ENCODE assay signal across 10 cellular contexts in the genomic region with DNA sequence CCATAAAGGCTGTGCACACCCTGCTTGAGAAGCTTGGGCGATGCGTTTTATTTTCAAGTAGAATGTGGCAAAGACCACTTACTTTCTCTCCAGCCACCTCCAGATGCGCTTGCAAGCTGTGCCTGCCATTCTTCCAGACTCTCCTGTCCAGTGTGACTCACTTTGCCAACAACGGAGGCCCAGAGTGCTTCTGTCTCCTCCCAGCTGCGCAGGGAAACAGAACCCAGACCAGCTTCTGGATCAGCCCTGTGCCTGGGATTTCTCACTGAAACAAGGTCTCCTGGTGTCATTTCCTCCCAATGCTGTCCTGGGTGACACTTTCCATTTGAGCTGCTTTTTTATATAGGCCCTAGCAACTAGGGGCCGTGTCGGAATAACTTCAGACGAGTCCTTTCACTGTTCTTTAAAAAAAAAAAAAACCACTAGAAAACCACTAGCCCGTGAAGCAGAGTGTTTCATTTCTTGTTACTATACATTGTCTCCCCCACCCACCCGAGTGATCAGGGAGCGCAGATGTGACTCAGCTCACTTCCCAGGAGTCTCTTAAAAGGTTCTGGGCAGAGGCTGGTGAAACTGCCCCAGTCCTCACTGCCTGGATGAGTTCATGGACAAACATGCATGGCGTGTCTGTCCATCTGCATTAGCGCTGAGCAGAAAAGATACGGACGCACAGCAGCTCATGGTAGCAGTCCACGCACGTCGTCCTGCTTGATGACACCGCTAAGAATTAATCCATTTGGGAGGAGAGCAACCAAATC. TPM values are rescaled to one million over a fixed set of nuclear protein-coding genes. Genes with fewer than 3 reads are reported as not detected.
DNase-seq lines count a peak whose midpoint lies in the region; ATAC-seq and TF ChIP-seq lines count a peak whose summit lies in the region.
"Had no signal": no experiment of that assay in that cellular context is flagged by ENCODE, and none has a peak within 500 bp of the region (broad histone marks: within the 10 kb centered on the region; RNA-seq: fewer than 3 reads in every experiment).

No MANE protein-coding gene starts in this region.

- in situ Hi-C loops in mammary epithelial cell (cut with MboI; ENCODE audit: low sequenced_read_pairs in 2 of 2): loop anchor here in 1 of 2 donors (25.0 kb wide), 1 partner anchor 365 kb away; no protein-coding TSS in a partner anchor

- TF ChIP-seq CTCF in esophagus muscularis mucosa (IDR thresholded peaks at IDR 0.05): no peak
- TF ChIP-seq CTCF in mammary epithelial cell (conservative IDR thresholded peaks at IDR 0.05 in 1 of 2, IDR thresholded peaks at IDR 0.05 in 1 of 2; ENCODE audit: extremely low read depth in 1 of 2, insufficient read depth in 1 of 2, low read depth in 1 of 2, low read length in 2 of 2): no peak

- DNase-seq in CD1c-positive myeloid dendritic cell (ENCODE audit: extremely low spot score) (peak; percentile 5), hepatic stellate cell (ENCODE audit: low spot score) (peak; percentile 77), esophagus muscularis mucosa (ENCODE audit: extremely low spot score) (no peak), kidney glomerular epithelial cell (lab: John Stamatoyannopoulos, UW) (no peak), mammary epithelial cell (no peak)
- no peak for DNase-seq in stimulated activated CD4-positive, alpha-beta T cell treated with anti-CD3 and anti-CD28 coated beads, Interleukin-12 subunit alpha, Interleukin-12 subunit beta, amount 100 ng/mL, for 4 hours
- DNase-seq: activated CD8-positive, alpha-beta memory T cell treated with anti-CD3 and anti-CD28 coated beads, Interleukin-2, amount 10 ng/mL, durations not matched to agents 7 days and 5 days; COR-L47 had no signal

- CTCF ChIA-PET in mammary epithelial cell (lab: Charles Lee; ENCODE audit: low non-redundant PET): no interaction called here

- H3K27ac ChIP-seq in esophagus muscularis mucosa (replicated peaks in 1 of 4) (peak overlapping the region in 2 of 4 donors; percentile 78 to 83), mammary epithelial cell (ENCODE audit: insufficient read depth, low read depth, low read length) (no peak overlapping the region)

- no TSS peak for BruUV-seq in mammary epithelial cell (replicated peaks; lab: Mats Ljungman, UMichigan)

- H2AFZ ChIP-seq in mammary epithelial cell (ENCODE audit: low read depth, low read length): no peak overlapping the region

- H3K36me3 ChIP-seq in esophagus muscularis mucosa (peaks cover 0 to 88% (median 55%) of the 10 kb centered on the region in 4 donors), mammary epithelial cell (ENCODE audit: insufficient read depth, low read length) (peaks cover 27% of the 10 kb centered on the region)

- H3K4me1 ChIP-seq in esophagus muscularis mucosa (peaks cover 0 to 18% (median 10%) of the 10 kb centered on the region in 4 donors), mammary epithelial cell (ENCODE audit: insufficient read depth, low read length) (no peaks in the 10 kb centered on the region)

- no peaks in the 10 kb centered on the region for H3K27me3 ChIP-seq in esophagus muscularis mucosa
- H3K27me3 ChIP-seq in mammary epithelial cell (ENCODE audit: insufficient read depth, low read length): no peaks in the 10 kb centered on the region

- 87% methylated on average over 18 of the region's 19 CpGs for WGBS in esophagus muscularis mucosa
- 93% methylated on average over 19 of the region's 19 CpGs for WGBS in mammary epithelial cell (ENCODE audit: low coverage, missing lambda C conversion rate)

- intact Hi-C loops in esophagus muscularis mucosa (cut with DNase I): no loop called here
- intact Hi-C loops in mammary epithelial cell (cut with micrococcal nuclease): no loop called here

- no peaks in the 10 kb centered on the region for H4K20me1 ChIP-seq in mammary epithelial cell (ENCODE audit: insufficient read depth, low read length)

- H3K79me2 ChIP-seq in mammary epithelial cell (ENCODE audit: insufficient read depth, low read length): no peaks in the 10 kb centered on the region

- H3K9me3 ChIP-seq in esophagus muscularis mucosa (no peaks in the 10 kb centered on the region), mammary epithelial cell (replicated peaks; ENCODE audit: insufficient read depth, low read length) (no peaks in the 10 kb centered on the region)

- dilution Hi-C loops in mammary epithelial cell (cut with HindIII; ENCODE audit: low sequenced_read_pairs): loop anchor here (5.0 to 25.0 kb wide), 2 partner anchors 55 to 365 kb away; no protein-coding TSS in a partner anchor

- ATAC-seq in GM19438 (IDR thresholded peaks at IDR 0.05; ENCODE audit: low read depth, unreplicated experiment): peak; percentile 89
- peak; percentile 79 for ATAC-seq in HG03442 (IDR thresholded peaks at IDR 0.05; ENCODE audit: unreplicated experiment)
- ATAC-seq: activated CD8-positive, alpha-beta memory T cell treated with anti-CD3 and anti-CD28 coated beads, Interleukin-2, amount 10 ng/mL, durations not matched to agents 7 days and 5 days had no signal

- no peak for TF ChIP-seq POLR2A in esophagus muscularis mucosa (IDR thresholded peaks at IDR 0.05; ENCODE audit: low read depth)

- H3K9ac ChIP-seq in mammary epithelial cell (ENCODE audit: insufficient read depth, low read length): no peak overlapping the region

- H3K4me3 ChIP-seq in esophagus muscularis mucosa (no peak overlapping the region), mammary epithelial cell (replicated peaks in 1 of 3; ENCODE audit: insufficient read depth in 1 of 3, low read depth in 2 of 3, low read length in 3 of 3) (no peak overlapping the region)

- no peak for TF ChIP-seq EP300 in esophagus muscularis mucosa (IDR thresholded peaks at IDR 0.05)

- H3K4me2 ChIP-seq in mammary epithelial cell (ENCODE audit: insufficient read depth, low read depth, low read length): no peak overlapping the region

RNA-seq across cellular contexts. Expression of a gene that starts 25.3 kb away (rescaled TPM):
- total RNA-seq in esophagus muscularis mucosa (1,000 to 10,000 TPM in 3 of 4 donors, 100 to 1,000 TPM in 1; 645 to 2,101 (median 1,206) TPM), mammary epithelial cell (1,000 to 10,000 TPM in 1 of 2 donors, 100 to 1,000 TPM in 1; 731 to 1,237 TPM)
- 2,160 TPM for polyA plus RNA-seq in mammary epithelial cell
- polyA minus RNA-seq in mammary epithelial cell: 891 TPM

Comparison
In these comparisons a context has a peak if more than half of its experiments do, and no peak if none do; other contexts are left out.
1. DNase-seq: peak in CD1c-positive myeloid dendritic cell (single experiment) and hepatic stellate cell (single experiment); none in esophagus muscularis mucosa (single experiment), kidney glomerular epithelial cell (single experiment), mammary epithelial cell (single experiment) and stimulated activated CD4-positive, alpha-beta T cell treated with anti-CD3 and anti-CD28 coated beads, Interleukin-12 subunit alpha, Interleukin-12 subunit beta, amount 100 ng/mL, for 4 hours (single experiment).